Comparison of ENCODE assay signal across 13 cellular contexts in the genomic region with DNA sequence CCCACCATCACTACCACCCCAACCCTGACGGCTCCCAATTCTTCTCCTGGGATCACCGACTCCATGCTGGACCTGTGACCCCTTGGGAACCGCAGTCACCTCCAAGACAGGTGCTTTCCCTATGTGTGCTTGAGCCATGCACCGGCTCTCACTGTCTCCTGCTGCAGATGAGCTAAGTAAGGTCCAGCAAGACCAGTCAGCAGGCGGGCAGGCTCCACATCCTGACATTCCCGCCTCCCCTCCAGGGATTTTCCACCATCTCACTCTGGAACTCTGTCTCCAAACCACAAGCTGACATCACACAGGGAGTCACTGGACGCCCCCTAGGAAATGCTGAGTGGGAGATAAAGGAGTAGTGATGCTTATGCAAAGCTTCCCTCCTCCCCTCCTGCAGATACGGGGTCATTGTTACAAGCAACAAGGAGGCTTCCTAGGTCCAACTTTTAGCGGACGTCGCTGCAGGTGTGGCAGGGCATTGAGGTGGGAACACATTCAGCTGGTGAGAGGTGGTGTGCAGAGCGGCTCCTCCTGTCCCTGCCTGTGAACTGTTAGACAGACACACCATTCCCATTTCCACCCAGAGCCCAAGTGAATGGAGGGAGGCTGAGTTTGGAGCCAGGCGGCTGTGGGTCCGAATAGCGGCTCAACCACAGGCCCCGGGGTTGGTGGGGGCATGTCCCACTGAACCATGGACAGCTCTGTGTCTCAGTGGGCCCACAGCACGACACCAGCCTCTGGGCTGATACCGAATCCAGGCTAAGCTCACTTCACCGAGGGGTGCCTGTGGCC.
"Had no signal": no experiment of that assay in that cellular context is flagged by ENCODE, and none has a peak within 500 bp of the region (broad histone marks: within the 10 kb centered on the region; RNA-seq: fewer than 3 reads in every experiment).

No MANE protein-coding gene starts in this region.

- H3K27ac Mint-ChIP-seq: activated CD4-positive, alpha-beta memory T cell treated with anti-CD3 and anti-CD28 coated beads for 36 hours; activated naive CD8-positive, alpha-beta T cell; immature natural killer cell; memory B cell; neural progenitor cell; stimulated activated naive B cell treated with anti-CD40 and anti-IgM and Interleukin-4, amounts not matched to agents 10 μg/mL and 1 μg/mL and 100 μg/mL, for 72 hours had no signal

- H3K36me3 ChIP-seq: esophagus muscularis mucosa, left ventricle myocardium inferior, neural progenitor cell, tibial nerve had no signal

- H3K4me2 ChIP-seq: neural progenitor cell had no signal

- ATAC-seq: foreskin keratinocyte; stimulated activated naive B cell treated with anti-CD40 and anti-IgM and Interleukin-4, amounts not matched to agents 10 μg/mL and 1 μg/mL and 100 μg/mL, for 72 hours had no signal

- DNase-seq: activated CD4-positive, alpha-beta memory T cell treated with anti-CD3 and anti-CD28 coated beads for 36 hours; activated gamma-delta T cell; activated T-cell treated with anti-CD3 and anti-CD28 coated beads, Interleukin-2, amount 50 U/mL, for 48 hours; foreskin keratinocyte; immature natural killer cell; left ventricle myocardium inferior; stimulated activated naive B cell treated with anti-CD40 and anti-IgM and Interleukin-4, amounts not matched to agents 10 μg/mL and 1 μg/mL and 100 μg/mL, for 72 hours had no signal

- H3K9me3 Mint-ChIP-seq: activated CD4-positive, alpha-beta memory T cell treated with anti-CD3 and anti-CD28 coated beads for 36 hours; immature natural killer cell; memory B cell had no signal

- H3K4me1 ChIP-seq: foreskin keratinocyte, parathyroid adenoma had no signal

- H3K27ac ChIP-seq: esophagus muscularis mucosa, foreskin keratinocyte, left ventricle myocardium inferior, neural progenitor cell, parathyroid adenoma, tibial nerve had no signal

- H3K27me3 ChIP-seq: esophagus muscularis mucosa, foreskin keratinocyte, neural progenitor cell, tibial nerve had no signal

- H2AFZ ChIP-seq: neural progenitor cell, parathyroid adenoma had no signal

- H3K9ac ChIP-seq: neural progenitor cell, parathyroid adenoma had no signal

- H3K36me3 Mint-ChIP-seq: activated CD4-positive, alpha-beta memory T cell treated with anti-CD3 and anti-CD28 coated beads for 36 hours; activated naive CD8-positive, alpha-beta T cell; immature natural killer cell; memory B cell; stimulated activated naive B cell treated with anti-CD40 and anti-IgM and Interleukin-4, amounts not matched to agents 10 μg/mL and 1 μg/mL and 100 μg/mL, for 72 hours had no signal

- H3K4me3 ChIP-seq: esophagus muscularis mucosa, left ventricle myocardium inferior, neural progenitor cell, tibial nerve had no signal

- H3K4me3 Mint-ChIP-seq: activated CD4-positive, alpha-beta memory T cell treated with anti-CD3 and anti-CD28 coated beads for 36 hours; activated naive CD8-positive, alpha-beta T cell; immature natural killer cell; memory B cell; neural progenitor cell; stimulated activated naive B cell treated with anti-CD40 and anti-IgM and Interleukin-4, amounts not matched to agents 10 μg/mL and 1 μg/mL and 100 μg/mL, for 72 hours had no signal

- H3K79me2 ChIP-seq: parathyroid adenoma had no signal

- H3K9me3 ChIP-seq: esophagus muscularis mucosa, left ventricle myocardium inferior, tibial nerve had no signal
